Comparison of ENCODE assay signal across 17 cellular contexts in the genomic region with DNA sequence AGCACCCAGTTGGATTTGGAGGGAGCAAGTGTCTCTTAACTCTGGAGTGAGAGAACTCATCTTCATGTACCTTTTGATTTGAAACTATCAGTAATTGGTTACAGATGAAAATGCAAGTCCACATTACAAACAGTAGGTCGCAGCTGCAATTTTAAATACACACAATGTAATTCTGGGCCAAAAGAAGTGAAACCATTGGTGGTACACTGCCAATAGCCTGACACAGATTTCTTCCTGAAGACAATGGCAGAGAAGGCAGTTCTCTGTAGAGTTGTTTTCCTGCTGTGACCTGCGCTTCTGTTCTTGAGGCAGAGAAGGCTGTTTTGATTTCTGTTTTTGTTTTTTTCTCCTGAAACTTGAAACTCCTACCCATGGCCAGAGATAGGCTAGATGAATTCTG.
"Had no signal": no experiment of that assay in that cellular context is flagged by ENCODE, and none has a peak within 500 bp of the region (broad histone marks: within the 10 kb centered on the region; RNA-seq: fewer than 3 reads in every experiment).

No MANE protein-coding gene starts in this region.

- H3K36me3 ChIP-seq: esophagus muscularis mucosa, ovary, right lobe of liver, tibial nerve, upper lobe of right lung, vagina had no signal

- H3K27me3 ChIP-seq: esophagus muscularis mucosa, foreskin keratinocyte, ovary, right lobe of liver, testis, tibial nerve, upper lobe of right lung, vagina had no signal

- H3K4me1 ChIP-seq: esophagus muscularis mucosa, foreskin keratinocyte, right lobe of liver, testis, tibial nerve, upper lobe of right lung, vagina had no signal

- ATAC-seq: effector memory CD8-positive, alpha-beta T cell; foreskin keratinocyte; left colon; left ventricle myocardium superior; natural killer cell; right lobe of liver; stimulated activated memory B cell treated with anti-CD40 and anti-IgM and Interleukin-4, amounts not matched to agents 10 μg/mL and 1 μg/mL and 100 μg/mL, for 72 hours; upper lobe of right lung had no signal

- H3K4me3 ChIP-seq: esophagus muscularis mucosa, ovary, right lobe of liver, testis, tibial nerve, upper lobe of right lung, vagina had no signal

- DNase-seq: effector memory CD8-positive, alpha-beta T cell; foreskin keratinocyte; left colon; left ventricle myocardium superior; natural killer cell; nucleus accumbens; ovary; right lobe of liver; stimulated activated CD4-positive, alpha-beta T cell treated with anti-CD3 and anti-CD28 coated beads, Interleukin-4, amount 100 ng/mL, for 1 hour; testis; upper lobe of right lung had no signal

- H3K9me3 ChIP-seq: esophagus muscularis mucosa, ovary, right lobe of liver, testis, tibial nerve, upper lobe of right lung, vagina had no signal

- FAIRE-seq: colon had no signal

- H3K27ac ChIP-seq: epithelial cell of prostate, esophagus muscularis mucosa, foreskin keratinocyte, ovary, right lobe of liver, testis, tibial nerve, upper lobe of right lung, vagina had no signal
